ENCODE assay signal across 8 cellular contexts in genomic region chr4:25233194-25233593, GRCh38. TPM values are rescaled to one million over a fixed set of nuclear protein-coding genes. Genes with fewer than 3 reads are reported as not detected.
DNase-seq lines count a peak whose midpoint lies in the region; ATAC-seq, FAIRE-seq and TF ChIP-seq lines count a peak whose summit lies in the region.

No MANE protein-coding gene starts in this region.

- FAIRE-seq in H1 (lab: Jason Lieb, UNC): no peak

- H2BK20ac ChIP-seq in H1 (ENCODE audit: low read length): no peak overlapping the region

- H2AK5ac ChIP-seq in H1 (ENCODE audit: low read depth, low read length) (no peak overlapping the region), mesendoderm (ENCODE audit: low read length) (no peak overlapping the region)

- no peak overlapping the region for H4K91ac ChIP-seq in H1 (replicated peaks; ENCODE audit: insufficient read length, low read length)

- no peak for TF ChIP-seq POLR2A in H1 (IDR thresholded peaks at IDR 0.05; ENCODE audit: control extremely low read depth in 1 of 2, low read depth in 2 of 2, low read length in 2 of 2)

- no peak for TF ChIP-seq EP300 in H1 (IDR thresholded peaks at IDR 0.05; ENCODE audit: borderline replicate concordance in 1 of 2, low read depth in 2 of 2, low read length in 2 of 2)

- H2BK120ac ChIP-seq in H1 (replicated peaks; ENCODE audit: low read depth, low read length) (no peak overlapping the region), mesendoderm (ENCODE audit: low read depth, low read length) (no peak overlapping the region)

- no peak overlapping the region for H3K23ac ChIP-seq in H1 (ENCODE audit: insufficient read length)
- no peak overlapping the region for H3K23ac ChIP-seq in mesendoderm (ENCODE audit: low read length)

- no peak overlapping the region for H3K14ac ChIP-seq in H1 (ENCODE audit: insufficient read length)

- CTCF ChIA-PET in CD8-positive, alpha-beta T cell (lab: Charles Lee): interaction anchor here (2.7 to 4.1 kb wide), 3 partner anchors 9 to 79 kb away, joined by 9 to 27 read pairs (median 21); partner anchors contain the start of genes SEPSECS and ZCCHC4
- CTCF ChIA-PET in H1 (lab: Charles Lee; ENCODE audit: partially characterized antibody): interaction anchor here (0.9 to 1.6 kb wide), 5 partner anchors 53 to 79 kb away, joined by 3 to 4 read pairs (median 3); partner anchors contain the start of gene ZCCHC4

- H3K23me2 ChIP-seq in H1 (ENCODE audit: low read depth, low read length): peaks cover 10% of the 10 kb centered on the region; the same call in 1 of the 2 replicates

- no peaks in the 10 kb centered on the region for H3K27me3 ChIP-seq in CD8-positive, alpha-beta T cell (ENCODE audit: insufficient read depth, low read length)
- H3K27me3 ChIP-seq in NT2/D1 (ENCODE audit: insufficient read depth, insufficient read length): no peaks in the 10 kb centered on the region
- no peaks in the 10 kb centered on the region; a peak in 2 of 7 replicates for H3K27me3 ChIP-seq in H1 (replicated peaks in 1 of 4; ENCODE audit: control insufficient read depth in 3 of 4, extremely low read depth in 1 of 4, insufficient read depth in 3 of 4, low read length in 3 of 4)
- no peaks in the 10 kb centered on the region for H3K27me3 ChIP-seq in mesendoderm (ENCODE audit: insufficient read depth, low read length, poor library complexity)

- H3K9me3 Mint-ChIP-seq in CD8-positive, alpha-beta T cell: peaks cover 11% of the 10 kb centered on the region
- H3K9me3 Mint-ChIP-seq in osteocyte (ENCODE audit: unreplicated experiment): peaks cover 42% of the 10 kb centered on the region

- H3K4me1 Mint-ChIP-seq in CD8-positive, alpha-beta T cell (ENCODE audit: low read depth): peaks cover 31% of the 10 kb centered on the region
- H3K4me1 Mint-ChIP-seq in osteocyte (ENCODE audit: unreplicated experiment): peaks cover 12% of the 10 kb centered on the region

- H3K9ac ChIP-seq in NT2/D1 (ENCODE audit: insufficient read length, low read depth) (no peak overlapping the region), H1 (replicated peaks in 1 of 4; ENCODE audit: extremely low read depth in 1 of 4, low read depth in 3 of 4, low read length in 3 of 4) (no peak overlapping the region), mesendoderm (ENCODE audit: low read length) (no peak overlapping the region)

- TF ChIP-seq CTCF in CD8-positive, alpha-beta T cell (IDR thresholded peaks at IDR 0.05): no peak
- TF ChIP-seq CTCF in H1 (IDR thresholded peaks at IDR 0.05; ENCODE audit: control extremely low read depth in 1 of 3, insufficient read depth in 1 of 3, low read depth in 1 of 3, low read length in 3 of 3) (no peak), osteocyte (IDR thresholded peaks at IDR 0.05) (no peak)

- H3K36me3 Mint-ChIP-seq in CD8-positive, alpha-beta T cell: peaks cover 22% of the 10 kb centered on the region
- H3K36me3 Mint-ChIP-seq in osteocyte (ENCODE audit: unreplicated experiment): no peaks in the 10 kb centered on the region

- DNase-seq in CD8-positive, alpha-beta T cell: no peak
- DNase-seq in NT2/D1 (ENCODE audit: low read depth, low spot score) (no peak), H1 (ENCODE audit: low read depth in 1 of 2, low spot score in 2 of 2) (no peak), osteocyte (ENCODE audit: extremely low spot score, unreplicated experiment) (no peak), T-helper 9 cell (no peak), mesendoderm (no peak)

- H3K18ac ChIP-seq in H1 (ENCODE audit: extremely low read depth, low read length) (no peak overlapping the region), mesendoderm (ENCODE audit: low read length) (no peak overlapping the region)

- intact Hi-C loops in CD8-positive, alpha-beta T cell (cut with DNase I, micrococcal nuclease): loop anchor here (1.0 to 10.0 kb wide), 8 partner anchors 51 to 1622 kb away; partner anchors contain the start of genes DHX15 (in 2 of the 2), SEPSECS (in 2 of the 2), TBC1D19 (in 2 of the 2) and SMIM20 (in 1 of the 2)

- TF ChIP-seq RAD21 in H1 (IDR thresholded peaks at IDR 0.05 in 1 of 2, conservative IDR thresholded peaks at IDR 0.05 in 1 of 2; ENCODE audit: low read depth in 2 of 2, low read length in 2 of 2): no peak

- H3K27me3 Mint-ChIP-seq in CD8-positive, alpha-beta T cell (ENCODE audit: low read depth): no peaks in the 10 kb centered on the region
- peaks cover 14% of the 10 kb centered on the region for H3K27me3 Mint-ChIP-seq in osteocyte (ENCODE audit: unreplicated experiment)

- H3K79me1 ChIP-seq in H1 (ENCODE audit: low read depth, low read length) (no peaks in the 10 kb centered on the region), mesendoderm (ENCODE audit: low read length) (peaks cover 4% of the 10 kb centered on the region)

- H4K8ac ChIP-seq in H1 (ENCODE audit: extremely low read depth, insufficient read depth, low read length) (no peak overlapping the region), mesendoderm (ENCODE audit: low read depth, low read length) (no peak overlapping the region)

- H2BK12ac ChIP-seq in H1 (ENCODE audit: low read depth, low read length): no peak overlapping the region

- no peak overlapping the region for H2BK5ac ChIP-seq in H1 (ENCODE audit: low read depth, low read length)
- H2BK5ac ChIP-seq in mesendoderm (ENCODE audit: low read length): no peak overlapping the region

- no peak overlapping the region for H3K4ac ChIP-seq in H1 (replicated peaks; ENCODE audit: insufficient read length, low read depth, low read length)
- no peak overlapping the region for H3K4ac ChIP-seq in mesendoderm (ENCODE audit: low read depth, low read length)

- H3K79me2 ChIP-seq in H1 (ENCODE audit: control insufficient read depth in 1 of 2, insufficient read depth in 2 of 2, low read length in 2 of 2) (peaks cover 0 to 31% of the 10 kb centered on the region in 2 experiments; a peak in 3 of 4 replicates), mesendoderm (ENCODE audit: control insufficient read depth, insufficient read depth, low read length) (no peaks in the 10 kb centered on the region)

- 0 out of 2 replicates have a peak overlapping the region, but pooled peaks have one; percentile 12 for H2AFZ ChIP-seq in H1 (ENCODE audit: low read length)

- peaks cover 2% of the 10 kb centered on the region in 2 experiments for H4K20me1 ChIP-seq in H1 (replicated peaks in 1 of 2; ENCODE audit: control insufficient read depth in 1 of 2, insufficient read depth in 2 of 2, low read length in 2 of 2)

- no peaks in the 10 kb centered on the region for H3K36me3 ChIP-seq in CD8-positive, alpha-beta T cell (ENCODE audit: insufficient read depth, low read length)
- H3K36me3 ChIP-seq in NT2/D1 (ENCODE audit: insufficient read depth, insufficient read length, low read length) (no peaks in the 10 kb centered on the region), H1 (ENCODE audit: control insufficient read depth in 2 of 4, insufficient read depth in 4 of 4, low read length in 3 of 4) (peaks cover 0 to 2% (median 0%) of the 10 kb centered on the region in 4 experiments; a peak in 1 of 8 replicates), mesendoderm (ENCODE audit: control insufficient read depth, insufficient read depth, low read length) (no peaks in the 10 kb centered on the region)

- POLR2A ChIA-PET in CD8-positive, alpha-beta T cell (lab: Charles Lee): interaction anchor here (0.6 to 5.3 kb wide), 4 partner anchors 22 to 79 kb away, joined by 3 to 41 read pairs (median 24); partner anchors contain the start of genes SEPSECS and ZCCHC4
- POLR2A ChIA-PET in H1 (lab: Charles Lee; ENCODE audit: partially characterized antibody): interaction anchor here (1.0 to 1.7 kb wide), 2 partner anchors 20 to 139 kb away, joined by 3 to 5 read pairs; no protein-coding TSS in a partner anchor

- no peak for ATAC-seq in CD8-positive, alpha-beta T cell
- no peak for ATAC-seq in HG02840 (IDR thresholded peaks at IDR 0.05; ENCODE audit: low FRiP score, unreplicated experiment)
- ATAC-seq in HG03354 (IDR thresholded peaks at IDR 0.05; ENCODE audit: poor library complexity, severe bottlenecking, unreplicated experiment): no peak

- H3K9me3 ChIP-seq in CD8-positive, alpha-beta T cell (ENCODE audit: low read length): no peaks in the 10 kb centered on the region
- H3K9me3 ChIP-seq in NT2/D1 (ENCODE audit: insufficient read depth, low read length) (peaks cover 21% of the 10 kb centered on the region), H1 (ENCODE audit: insufficient read depth in 2 of 2, low read depth in 1 of 2, low read length in 1 of 2) (peaks cover 6 to 13% of the 10 kb centered on the region in 2 experiments)

- peak overlapping the region; percentile 34 for H3K27ac ChIP-seq in CD8-positive, alpha-beta T cell (ENCODE audit: low read depth, low read length)
- H3K27ac ChIP-seq in H1 (ENCODE audit: low read depth, low read length): no peak overlapping the region
- no peak overlapping the region for H3K27ac ChIP-seq in mesendoderm (ENCODE audit: low read depth, low read length)

- peak overlapping the region; percentile 87 for H3K4me3 Mint-ChIP-seq in CD8-positive, alpha-beta T cell
- peak overlapping the region; percentile 87 for H3K4me3 Mint-ChIP-seq in osteocyte (ENCODE audit: unreplicated experiment)

- H3K4me3 ChIP-seq in CD8-positive, alpha-beta T cell (ENCODE audit: low read depth, low read length): peak overlapping the region; percentile 46
- H3K4me3 ChIP-seq in NT2/D1 (ENCODE audit: insufficient read length, low read depth) (peak overlapping the region; percentile 22), H1 (ENCODE audit: extremely low read depth in 1 of 4, insufficient read depth in 2 of 4, low read depth in 3 of 4, low read length in 4 of 4) (peak overlapping the region in 2 of 4 experiments; percentile 95 to 98; a peak in 3 of 8 replicates), mesendoderm (ENCODE audit: low read length) (no peak overlapping the region)

- no peak overlapping the region for H4K5ac ChIP-seq in H1 (ENCODE audit: insufficient read length, low read depth, low read length)
- no peak overlapping the region for H4K5ac ChIP-seq in mesendoderm (ENCODE audit: low read length)

- no peak overlapping the region for H3K56ac ChIP-seq in H1 (replicated peaks; ENCODE audit: insufficient read length, low read depth, low read length)
- H3K56ac ChIP-seq in mesendoderm (ENCODE audit: low read length): no peak overlapping the region

- H3K4me1 ChIP-seq in CD8-positive, alpha-beta T cell (ENCODE audit: insufficient read depth, low read length): peaks cover 11% of the 10 kb centered on the region
- no peaks in the 10 kb centered on the region for H3K4me1 ChIP-seq in NT2/D1 (ENCODE audit: insufficient read depth, insufficient read length)
- H3K4me1 ChIP-seq in H1 (replicated peaks in 1 of 4; ENCODE audit: control insufficient read depth in 3 of 4, insufficient read depth in 4 of 4, low read length in 3 of 4): no peaks in the 10 kb centered on the region; a peak in 1 of 7 replicates
- H3K4me1 ChIP-seq in mesendoderm (ENCODE audit: control insufficient read depth, low read depth, low read length): no peaks in the 10 kb centered on the region

- H3K4me2 ChIP-seq in H1 (ENCODE audit: insufficient read depth in 1 of 2, low read depth in 2 of 2, low read length in 2 of 2): peak overlapping the region; percentile 58 to 74; a peak in 3 of 4 replicates
- no peak overlapping the region for H3K4me2 ChIP-seq in mesendoderm (ENCODE audit: low read length)

- peak overlapping the region; percentile 85 for H3K27ac Mint-ChIP-seq in CD8-positive, alpha-beta T cell
- peak overlapping the region; percentile 74 for H3K27ac Mint-ChIP-seq in osteocyte (ENCODE audit: unreplicated experiment)

- H2BK15ac ChIP-seq in H1 (ENCODE audit: low read length) (no peak overlapping the region), mesendoderm (replicated peaks; ENCODE audit: low read depth) (no peak overlapping the region)

RNA-seq across cellular contexts. Expression of gene PI4K2B, which starts 0.6 kb away (rescaled TPM):
- total RNA-seq in CD8-positive, alpha-beta T cell: 1 to 10 TPM; 5.7 to 6.4 TPM
- 15.8 and 16.2 TPM in 2 replicates for total RNA-seq in H1 (2021; fragmentation: NEBNext Ultra II Directional; extraction: Animal tissue kit (Norgen Biotek cat#: 25700))
- polyA plus RNA-seq in H1 (2011; rRNA removed): 2.2 and 3.0 TPM in 2 replicates
- 6.2 TPM for polyA plus RNA-seq in H1 (2011; cell fraction: cytosol; rRNA removed)
- polyA plus RNA-seq in H1 (2011; cell fraction: nucleus; rRNA removed): 2.3 TPM
- 3.1 to 6.9 TPM (median 3.8 TPM) in 4 replicates for polyA plus RNA-seq in H1 (2012, experiment 1 of 2)
- 1.3 TPM for polyA plus RNA-seq in H1 (2012, experiment 2 of 2)
- polyA plus RNA-seq in H1 (2013, experiment 1 of 2): 8.0 TPM
- 8.0 TPM for polyA plus RNA-seq in H1 (2013, experiment 2 of 2)
- 2.4 and 2.6 TPM in 2 replicates for polyA minus RNA-seq in H1 (2011; rRNA and poly(A)+ RNA removed)
- polyA minus RNA-seq in H1 (2011; cell fraction: cytosol; rRNA and poly(A)+ RNA removed): 4.3 TPM
- polyA minus RNA-seq in H1 (2011; cell fraction: nucleus; rRNA and poly(A)+ RNA removed): 5.1 TPM
- 9.7 and 11.1 TPM in 2 replicates for total RNA-seq in osteocyte
- polyA plus RNA-seq in mesendoderm (2013, experiment 1 of 2): 11.6 TPM
- polyA plus RNA-seq in mesendoderm (2013, experiment 2 of 2): 11.5 TPM
